Comparison of ENCODE assay signal across 9 cellular contexts in genomic region chr2:66445076-66445724, GRCh38. TPM values are rescaled to one million over a fixed set of nuclear protein-coding genes. Genes with fewer than 3 reads are reported as not detected.
A peak's percentile ranks its signal among the peaks of the same experiment; 100 is the strongest.
DNase-seq lines count a peak whose midpoint lies in the region; TF ChIP-seq lines count a peak whose summit lies in the region.
"Had no signal": no experiment of that assay in that cellular context is flagged by ENCODE, and none has a peak within 500 bp of the region (broad histone marks: within the 10 kb centered on the region; RNA-seq: fewer than 3 reads in every experiment).

No MANE protein-coding gene starts in this region.

- peak; percentile 76 for DNase-seq in ELF-1 (ENCODE audit: low read depth, low spot score)
- DNase-seq in chondrocyte (ENCODE audit: low spot score) = no peak
- DNase-seq in retina = peak; percentile 85
- no peak for DNase-seq in NCI-H345 (lab: John Stamatoyannopoulos, UW)
- DNase-seq in stimulated activated CD4-positive, alpha-beta T cell treated with anti-CD3 and anti-CD28 coated beads, Interleukin-12 subunit alpha, Interleukin-12 subunit beta, amount 100 ng/mL, for 4 hours = no peak
- no peak for DNase-seq in NK-92 treated with Interleukin-12 subunit alpha and Interleukin-12 subunit beta, amount 100 ng/mL, for 24 hours (lab: John Stamatoyannopoulos, UW)
- no peak for DNase-seq in DMS114 treated with DMSO at 0.1 percent for 48 hours (lab: John Stamatoyannopoulos, UW; ENCODE audit: unreplicated experiment)
- DNase-seq: RPMI8226 had no signal

- peak overlapping the region; percentile 68 for H3K4me3 ChIP-seq in iPS-15b (ENCODE audit: low read depth, low read length)

- no peaks in the 10 kb centered on the region for H3K36me3 ChIP-seq in iPS-15b (ENCODE audit: control insufficient read depth, insufficient read depth, low read length)

- peaks cover 72% of the 10 kb centered on the region for H3K27me3 ChIP-seq in iPS-15b (ENCODE audit: control insufficient read depth, insufficient read depth, low read length)

- H3K4me3 Mint-ChIP-seq in chondrocyte (ENCODE audit: unreplicated experiment) = peak overlapping the region; percentile 33

- no peaks in the 10 kb centered on the region for H3K9me3 ChIP-seq in iPS-15b (ENCODE audit: control insufficient read depth, insufficient read depth, low read length)

- H3K27me3 Mint-ChIP-seq in chondrocyte (ENCODE audit: low read depth) = peaks cover 27% of the 10 kb centered on the region

- peaks cover 35% of the 10 kb centered on the region for H3K4me1 ChIP-seq in iPS-15b (ENCODE audit: control insufficient read depth, insufficient read depth, low read length)

- no peak for TF ChIP-seq CTCF in chondrocyte (IDR thresholded peaks at IDR 0.05)

- H3K27ac Mint-ChIP-seq in chondrocyte (ENCODE audit: unreplicated experiment) = peak overlapping the region; percentile 61

- peaks cover 14% of the 10 kb centered on the region for H3K36me3 Mint-ChIP-seq in chondrocyte (ENCODE audit: low read depth)

- peaks cover 14% of the 10 kb centered on the region for H3K4me1 Mint-ChIP-seq in chondrocyte (ENCODE audit: low read depth)

- no peak overlapping the region for H3K9ac ChIP-seq in iPS-15b (ENCODE audit: low read depth, low read length)

- no peaks in the 10 kb centered on the region for H3K9me3 Mint-ChIP-seq in chondrocyte (ENCODE audit: low read depth)

RNA-seq across cellular contexts. Expression of gene MEIS1, which starts 10.3 kb away (rescaled TPM):
- total RNA-seq in chondrocyte = 1.1 to 18.5 TPM (median 16.9 TPM) in 3 replicates

Comparison
In these comparisons a context has a peak if more than half of its experiments do, and no peak if none do; other contexts are left out.
1. DNase-seq: peak in ELF-1 (single experiment) and retina (single experiment); none in chondrocyte (single experiment), NCI-H345 (single experiment), stimulated activated CD4-positive, alpha-beta T cell treated with anti-CD3 and anti-CD28 coated beads, Interleukin-12 subunit alpha, Interleukin-12 subunit beta, amount 100 ng/mL, for 4 hours (single experiment), NK-92 treated with Interleukin-12 subunit alpha and Interleukin-12 subunit beta, amount 100 ng/mL, for 24 hours (single experiment) and DMS114 treated with DMSO at 0.1 percent for 48 hours (single experiment).